Comparison of ENCODE assay signal across 8 cellular contexts in genomic region chr12:55940065-55940732, GRCh38. TPM values are rescaled to one million over a fixed set of nuclear protein-coding genes. Genes with fewer than 3 reads are reported as not detected.
DNase-seq lines count a peak whose midpoint lies in the region; ATAC-seq, FAIRE-seq and TF ChIP-seq lines count a peak whose summit lies in the region.

No MANE protein-coding gene starts in this region.

- H3K27me3 ChIP-seq in H7 (ENCODE audit: control insufficient read depth, insufficient read depth, low read length): no peaks in the 10 kb centered on the region; the same call in 1 of the 2 replicates
- no peaks in the 10 kb centered on the region for H3K27me3 ChIP-seq in RWPE2 (ENCODE audit: insufficient read depth, poor library complexity, severe bottlenecking)
- no peaks in the 10 kb centered on the region for H3K27me3 ChIP-seq in testis

- intact Hi-C loops in testis (cut with DNase I; ENCODE audit: low total_unique reads): no loop called here

- 13 to 21% methylated on average over 13 to 18 of the region's 18 CpGs for WGBS in testis, 2 donors

- H3K4me3 ChIP-seq in H7 (ENCODE audit: insufficient read depth, low read depth, low read length): no peak overlapping the region
- H3K4me3 ChIP-seq in RWPE2 (ENCODE audit: severe bottlenecking): no peak overlapping the region
- H3K4me3 ChIP-seq in testis: no peak overlapping the region

- H3K9me3 ChIP-seq in RWPE2 (ENCODE audit: severe bottlenecking): no peaks in the 10 kb centered on the region
- no peaks in the 10 kb centered on the region for H3K9me3 ChIP-seq in testis

- TF ChIP-seq CTCF in RWPE2 (IDR thresholded peaks at IDR 0.05; ENCODE audit: poor library complexity, severe bottlenecking) (peak; percentile 92), testis (IDR thresholded peaks at IDR 0.05) (peak; percentile 75 to 84 (median 76))

- no peak for TF ChIP-seq POLR2A in testis (IDR thresholded peaks at IDR 0.05)

- peak; percentile 78 for ATAC-seq in RWPE2 (ENCODE audit: low read depth)

- H3K27ac ChIP-seq in RWPE2 (ENCODE audit: poor library complexity, severe bottlenecking): peak overlapping the region; percentile 98
- no peak overlapping the region for H3K27ac ChIP-seq in testis

- H3K36me3 ChIP-seq in H7 (replicated peaks; ENCODE audit: control insufficient read depth, insufficient read depth, low read length) (no peaks in the 10 kb centered on the region; the same call in 1 of the 2 replicates), RWPE2 (ENCODE audit: low read depth) (peaks cover 92% of the 10 kb centered on the region), testis (ENCODE audit: low read depth, missing control alignments) (no peaks in the 10 kb centered on the region)

- peak; percentile 61 for FAIRE-seq in G401.6 (lab: Jason Lieb, UNC)

- peaks cover 35% of the 10 kb centered on the region for H3K4me1 ChIP-seq in RWPE2 (ENCODE audit: insufficient read depth, poor library complexity, severe bottlenecking)
- H3K4me1 ChIP-seq in testis: no peaks in the 10 kb centered on the region

- DNase-seq in H7 (peak; percentile 89), M059J (ENCODE audit: low read depth) (peak; percentile 75), RWPE2 (ENCODE audit: low spot score) (peak; percentile 80), foreskin melanocyte (peak; percentile 75), nucleus accumbens (lab: John Stamatoyannopoulos, UW) (peak in 52 of 56 donors; percentile 38 to 88 (median 71)), testis (peak; percentile 93)
- DNase-seq in activated T-helper 9 cell treated with anti-CD3 and anti-CD28 coated beads, Interleukin-2, amount 50 U/mL, for 16 hours (ENCODE audit: low read depth): peak; percentile 72

RNA-seq across cellular contexts. Expression of gene DGKA, which starts 9.2 kb away (rescaled TPM):
- 7.9 and 10.9 TPM in 2 replicates for total RNA-seq in H7 (2014; rRNA removed; shearing (Covaris generic))
- 21.7 and 31.3 TPM in 2 replicates for total RNA-seq in M059J (2014; rRNA removed; shearing (Covaris generic))
- 10 to 100 TPM; 28.9 to 40.4 TPM for total RNA-seq in testis
- polyA plus RNA-seq in testis (ENCODE audit: insufficient read depth, low read depth, low replicate concordance): 40.3 TPM

RNA-seq across cellular contexts. Expression of gene PYM1, which starts 12.5 kb away (rescaled TPM):
- total RNA-seq in H7 (2014; rRNA removed; shearing (Covaris generic)): 94.2 and 97.8 TPM in 2 replicates
- total RNA-seq in M059J (2014; rRNA removed; shearing (Covaris generic)): 26.8 and 28.0 TPM in 2 replicates
- total RNA-seq in testis: 10 to 100 TPM; 51.8 to 71.3 TPM
- polyA plus RNA-seq in testis (ENCODE audit: insufficient read depth, low read depth, low replicate concordance): 51.6 TPM

RNA-seq across cellular contexts. Expression of gene PMEL, which starts 25.6 kb away (rescaled TPM):
- 28.4 and 38.1 TPM in 2 replicates for total RNA-seq in H7 (2014; rRNA removed; shearing (Covaris generic))
- total RNA-seq in M059J (2014; rRNA removed; shearing (Covaris generic)): 0.54 and 0.69 TPM in 2 replicates
- 10 to 100 TPM in 1 of 2 donors, 1 to 10 TPM in 1; 8.9 to 11.1 TPM for total RNA-seq in testis
- polyA plus RNA-seq in testis (ENCODE audit: insufficient read depth, low read depth, low replicate concordance): 8.2 TPM

RNA-seq across cellular contexts. Expression of gene CDK2, which starts 26.4 kb away (rescaled TPM):
- 63.3 and 68.0 TPM in 2 replicates for total RNA-seq in H7 (2014; rRNA removed; shearing (Covaris generic))
- total RNA-seq in M059J (2014; rRNA removed; shearing (Covaris generic)): 112 and 148 TPM in 2 replicates
- total RNA-seq in testis: 10 to 100 TPM; 16.5 to 20.3 TPM
- 19.8 TPM for polyA plus RNA-seq in testis (ENCODE audit: insufficient read depth, low read depth, low replicate concordance)

RNA-seq across cellular contexts. Expression of gene RAB5B, which starts 33.7 kb away (rescaled TPM):
- 52.1 and 52.4 TPM in 2 replicates for total RNA-seq in H7 (2014; rRNA removed; shearing (Covaris generic))
- total RNA-seq in M059J (2014; rRNA removed; shearing (Covaris generic)): 58.1 and 71.3 TPM in 2 replicates
- 100 to 1,000 TPM; 144 to 198 TPM for total RNA-seq in testis
- 139 TPM for polyA plus RNA-seq in testis (ENCODE audit: insufficient read depth, low read depth, low replicate concordance)
